9 cellular contexts compared by ENCODE assay signal in genomic region chr6:77512554-77512953, GRCh38. TPM values are rescaled to one million over a fixed set of nuclear protein-coding genes. Genes with fewer than 3 reads are reported as not detected.
"Had no signal": no experiment of that assay in that cellular context is flagged by ENCODE, and none has a peak within 500 bp of the region (broad histone marks: within the 10 kb centered on the region; RNA-seq: fewer than 3 reads in every experiment).

No MANE protein-coding gene starts in this region.

- ATAC-seq: GM12878 had no signal

- H3K4me3 ChIP-seq: GM12878 had no signal

- DNase-seq: GDM1, GF-D8 had no signal

- FAIRE-seq: G401.6, GM12878, GM12891, GM12892, GM18507, GM19239 had no signal

RNA-seq across cellular contexts. Expression of gene HTR1B, which starts 49.3 kb away (rescaled TPM):
- total RNA-seq: G401, GM12878 had no signal
